20 cellular contexts compared by ENCODE assay signal in genomic region chr1:228366851-228367741, GRCh38. TPM values are rescaled to one million over a fixed set of nuclear protein-coding genes. Genes with fewer than 3 reads are reported as not detected.
DNase-seq lines count a peak whose midpoint lies in the region; ATAC-seq, FAIRE-seq and TF ChIP-seq lines count a peak whose summit lies in the region.
"Had no signal": no experiment of that assay in that cellular context is flagged by ENCODE, and none has a peak within 500 bp of the region (broad histone marks: within the 10 kb centered on the region; RNA-seq: fewer than 3 reads in every experiment).

No MANE protein-coding gene starts in this region.

- TF ChIP-seq POLR2A in H1 (IDR thresholded peaks at IDR 0.05; ENCODE audit: control extremely low read depth in 1 of 2, low read depth in 2 of 2, low read length in 2 of 2) (no peak), uterus (IDR thresholded peaks at IDR 0.05) (no peak)

- H3K27me3 Mint-ChIP-seq in activated T-cell treated with anti-CD3 and anti-CD28 coated beads, Interleukin-2, amount 50 U/mL, for 4 hours (ENCODE audit: low read depth): no peaks in the 10 kb centered on the region
- H3K27me3 Mint-ChIP-seq in stimulated activated naive B cell treated with anti-CD40 and anti-IgM and Interleukin-4, amounts not matched to agents 10 μg/mL and 1 μg/mL and 100 μg/mL, for 72 hours: peaks cover 0 to 4% of the 10 kb centered on the region in 2 donors
- H3K27me3 Mint-ChIP-seq: naive thymus-derived CD8-positive, alpha-beta T cell had no signal

- H3K9me3 ChIP-seq in H1 (ENCODE audit: insufficient read depth in 2 of 2, low read depth in 1 of 2, low read length in 1 of 2) (no peaks in the 10 kb centered on the region), lower lobe of right lung (no peaks in the 10 kb centered on the region), uterus (no peaks in the 10 kb centered on the region)

- no peaks in the 10 kb centered on the region for H3K4me1 Mint-ChIP-seq in activated T-cell treated with anti-CD3 and anti-CD28 coated beads, Interleukin-2, amount 50 U/mL, for 4 hours (ENCODE audit: low read depth)
- H3K4me1 Mint-ChIP-seq in stimulated activated naive B cell treated with anti-CD40 and anti-IgM and Interleukin-4, amounts not matched to agents 10 μg/mL and 1 μg/mL and 100 μg/mL, for 72 hours: no peaks in the 10 kb centered on the region
- H3K4me1 Mint-ChIP-seq: naive thymus-derived CD8-positive, alpha-beta T cell had no signal

- no peaks in the 10 kb centered on the region for H3K36me3 Mint-ChIP-seq in activated T-cell treated with anti-CD3 and anti-CD28 coated beads, Interleukin-2, amount 50 U/mL, for 4 hours (ENCODE audit: insufficient read depth)
- H3K36me3 Mint-ChIP-seq in stimulated activated naive B cell treated with anti-CD40 and anti-IgM and Interleukin-4, amounts not matched to agents 10 μg/mL and 1 μg/mL and 100 μg/mL, for 72 hours: no peaks in the 10 kb centered on the region
- H3K36me3 Mint-ChIP-seq: naive thymus-derived CD8-positive, alpha-beta T cell had no signal

- H3K27ac ChIP-seq in H1 (ENCODE audit: low read depth, low read length) (no peak overlapping the region), lower lobe of right lung (no peak overlapping the region), uterus (no peak overlapping the region)
- H3K27ac ChIP-seq: C4-2B, hepatocyte had no signal

- peak; percentile 1 for DNase-seq in activated T-cell treated with anti-CD3 and anti-CD28 coated beads, Interleukin-2, amount 50 U/mL, for 4 hours
- no peak for DNase-seq in activated T-cell treated with anti-CD3 and anti-CD28 coated beads, Interleukin-2, amount 50 U/mL, for 1 hour
- DNase-seq in H1 (ENCODE audit: low read depth in 1 of 2, low spot score in 2 of 2): no peak
- peak; percentile 41 for DNase-seq in lower lobe of right lung
- DNase-seq in uterus: peak; percentile 11 to 13
- DNase-seq in stimulated activated naive B cell treated with anti-CD40 and anti-IgM and Interleukin-4, amounts not matched to agents 10 μg/mL and 1 μg/mL and 100 μg/mL, for 72 hours: no peak
- no peak for DNase-seq in NCI-H748 treated with DMSO at 0.1 percent for 48 hours (lab: John Stamatoyannopoulos, UW)
- DNase-seq: activated CD4-positive, alpha-beta T cell treated with anti-CD3 and anti-CD28 coated beads for 48 hours; activated CD8-positive, alpha-beta memory T cell treated with anti-CD3 and anti-CD28 coated beads, Interleukin-2, amount 50 U/mL, for 48 hours; mesenchymal stem cell; NCI-H1694; NCI-H345; small intestine; stimulated activated CD4-positive, alpha-beta T cell treated with anti-CD3 and anti-CD28 coated beads, Interleukin-4, amount 100 ng/mL, for 1 hour had no signal

- H3K23ac ChIP-seq in H1 (ENCODE audit: insufficient read length): no peak overlapping the region

- H4K5ac ChIP-seq in H1 (ENCODE audit: insufficient read length, low read depth, low read length): no peak overlapping the region

- 0 out of 2 replicates have a peak overlapping the region, but pooled peaks have one; percentile 29 for H2BK15ac ChIP-seq in H1 (ENCODE audit: low read length)

- H2BK20ac ChIP-seq in H1 (ENCODE audit: low read length): no peak overlapping the region

- no peaks in the 10 kb centered on the region; a peak in 3 of 7 replicates for H3K27me3 ChIP-seq in H1 (replicated peaks in 1 of 4; ENCODE audit: control insufficient read depth in 3 of 4, extremely low read depth in 1 of 4, insufficient read depth in 3 of 4, low read length in 3 of 4)
- no peaks in the 10 kb centered on the region for H3K27me3 ChIP-seq in lower lobe of right lung (ENCODE audit: low read depth)
- H3K27me3 ChIP-seq in uterus: no peaks in the 10 kb centered on the region
- H3K27me3 ChIP-seq: hepatocyte had no signal

- H3K4me3 Mint-ChIP-seq in activated T-cell treated with anti-CD3 and anti-CD28 coated beads, Interleukin-2, amount 50 U/mL, for 4 hours: no peak overlapping the region
- H3K4me3 Mint-ChIP-seq in stimulated activated naive B cell treated with anti-CD40 and anti-IgM and Interleukin-4, amounts not matched to agents 10 μg/mL and 1 μg/mL and 100 μg/mL, for 72 hours: no peak overlapping the region
- H3K4me3 Mint-ChIP-seq: naive thymus-derived CD8-positive, alpha-beta T cell had no signal

- H3K23me2 ChIP-seq in H1 (ENCODE audit: low read depth, low read length): no peaks in the 10 kb centered on the region

- CTCF ChIA-PET in H1 (lab: Charles Lee; ENCODE audit: partially characterized antibody): interaction anchor here (1.2 to 1.8 kb wide), 5 partner anchors 25 to 236 kb away, joined by 3 to 7 read pairs (median 4); a partner anchor contains a TSS

- ATAC-seq in activated T-cell treated with anti-CD3 and anti-CD28 coated beads, Interleukin-2, amount 50 U/mL, for 4 hours: no peak
- ATAC-seq in lower lobe of right lung: no peak
- ATAC-seq in GM18498 (IDR thresholded peaks at IDR 0.05; ENCODE audit: unreplicated experiment): no peak
- ATAC-seq in stimulated activated naive B cell treated with anti-CD40 and anti-IgM and Interleukin-4, amounts not matched to agents 10 μg/mL and 1 μg/mL and 100 μg/mL, for 72 hours (replicated peaks): no peak
- ATAC-seq: naive thymus-derived CD8-positive, alpha-beta T cell had no signal

- no peak overlapping the region for H2BK5ac ChIP-seq in H1 (ENCODE audit: low read depth, low read length)

- H2AK5ac ChIP-seq in H1 (ENCODE audit: low read depth, low read length): no peak overlapping the region

- no peak overlapping the region for H2AFZ ChIP-seq in H1 (ENCODE audit: low read length)
- H2AFZ ChIP-seq: hepatocyte had no signal

- H2BK120ac ChIP-seq in H1 (replicated peaks; ENCODE audit: low read depth, low read length): peak overlapping the region; percentile 10

- no peaks in the 10 kb centered on the region for H3K36me3 ChIP-seq in H1 (ENCODE audit: control insufficient read depth in 2 of 4, insufficient read depth in 4 of 4, low read length in 3 of 4)
- H3K36me3 ChIP-seq in lower lobe of right lung: no peaks in the 10 kb centered on the region
- no peaks in the 10 kb centered on the region for H3K36me3 ChIP-seq in uterus

- no peak for TF ChIP-seq EP300 in H1 (IDR thresholded peaks at IDR 0.05; ENCODE audit: borderline replicate concordance in 1 of 2, low read depth in 2 of 2, low read length in 2 of 2)

- POLR2A ChIA-PET in H1 (lab: Charles Lee; ENCODE audit: partially characterized antibody): interaction anchor here (0.6 to 2.4 kb wide), 7 partner anchors 13 to 122 kb away, joined by 3 to 8 read pairs (median 3); a partner anchor contains a TSS

- H3K9me3 Mint-ChIP-seq in activated T-cell treated with anti-CD3 and anti-CD28 coated beads, Interleukin-2, amount 50 U/mL, for 4 hours: no peaks in the 10 kb centered on the region
- no peaks in the 10 kb centered on the region for H3K9me3 Mint-ChIP-seq in stimulated activated naive B cell treated with anti-CD40 and anti-IgM and Interleukin-4, amounts not matched to agents 10 μg/mL and 1 μg/mL and 100 μg/mL, for 72 hours
- H3K9me3 Mint-ChIP-seq: naive thymus-derived CD8-positive, alpha-beta T cell had no signal

- H3K4ac ChIP-seq in H1 (replicated peaks; ENCODE audit: insufficient read length, low read depth, low read length): no peak overlapping the region

- H4K8ac ChIP-seq in H1 (ENCODE audit: extremely low read depth, insufficient read depth, low read length): peak overlapping the region; percentile 71

- H3K4me2 ChIP-seq in H1 (ENCODE audit: insufficient read depth in 1 of 2, low read depth in 2 of 2, low read length in 2 of 2): 0 out of 4 replicates have a peak overlapping the region, but pooled peaks of 1 of the 2 experiments have one; percentile 28

- TF ChIP-seq CTCF in H1 (IDR thresholded peaks at IDR 0.05; ENCODE audit: control extremely low read depth in 1 of 3, insufficient read depth in 1 of 3, low read depth in 1 of 3, low read length in 3 of 3) (no peak), lower lobe of right lung (IDR thresholded peaks at IDR 0.05) (no peak), uterus (IDR thresholded peaks at IDR 0.05) (no peak)

- TF ChIP-seq RAD21 in H1 (IDR thresholded peaks at IDR 0.05 in 1 of 2, conservative IDR thresholded peaks at IDR 0.05 in 1 of 2; ENCODE audit: low read depth in 2 of 2, low read length in 2 of 2): no peak

- H3K79me2 ChIP-seq in H1 (ENCODE audit: control insufficient read depth in 1 of 2, insufficient read depth in 2 of 2, low read length in 2 of 2): no peaks in the 10 kb centered on the region
- H3K79me2 ChIP-seq: hepatocyte had no signal

- H2BK12ac ChIP-seq in H1 (ENCODE audit: low read depth, low read length): 0 out of 2 replicates have a peak overlapping the region, but pooled peaks have one; percentile 27

- FAIRE-seq in H1 (lab: Jason Lieb, UNC): no peak
- FAIRE-seq: islet of Langerhans, small intestine, TTC549 had no signal

- H3K56ac ChIP-seq in H1 (replicated peaks; ENCODE audit: insufficient read length, low read depth, low read length): no peak overlapping the region

- H3K4me3 ChIP-seq in H1 (ENCODE audit: extremely low read depth in 1 of 4, insufficient read depth in 2 of 4, low read depth in 3 of 4, low read length in 4 of 4) (no peak overlapping the region), lower lobe of right lung (no peak overlapping the region), uterus (no peak overlapping the region)
- H3K4me3 ChIP-seq: hepatocyte had no signal

- H3K4me1 ChIP-seq in H1 (replicated peaks in 1 of 4; ENCODE audit: control insufficient read depth in 3 of 4, insufficient read depth in 4 of 4, low read length in 3 of 4) (peaks cover 0 to 16% (median 5%) of the 10 kb centered on the region in 4 experiments; a peak in 4 of 7 replicates), lower lobe of right lung (no peaks in the 10 kb centered on the region), uterus (no peaks in the 10 kb centered on the region)

- intact Hi-C loops in lower lobe of right lung (cut with DNase I) (no loop called here), uterus (cut with DNase I; ENCODE audit: low total_unique reads) (no loop called here)

- no peak overlapping the region for H3K27ac Mint-ChIP-seq in stimulated activated naive B cell treated with anti-CD40 and anti-IgM and Interleukin-4, amounts not matched to agents 10 μg/mL and 1 μg/mL and 100 μg/mL, for 72 hours
- H3K27ac Mint-ChIP-seq: naive thymus-derived CD8-positive, alpha-beta T cell had no signal

- H3K14ac ChIP-seq in H1 (ENCODE audit: insufficient read length): no peak overlapping the region

- peaks cover 0 to 2% of the 10 kb centered on the region in 2 experiments for H4K20me1 ChIP-seq in H1 (replicated peaks in 1 of 2; ENCODE audit: control insufficient read depth in 1 of 2, insufficient read depth in 2 of 2, low read length in 2 of 2)

- no peak overlapping the region for H3K9ac ChIP-seq in H1 (replicated peaks in 1 of 4; ENCODE audit: extremely low read depth in 1 of 4, low read depth in 3 of 4, low read length in 3 of 4)

- WGBS in H1 (ENCODE audit: extremely low coverage in 1 of 2, insufficient coverage in 1 of 2, insufficient read length in 1 of 2, insufficient replicate concordance in 2 of 2, low coverage in 1 of 2, low lambda C conversion rate in 2 of 2, missing lambda C conversion rate in 1 of 2), 2 experiments: 88% methylated on average over 21 of the region's 24 CpGs; no CpG with 5 or more reads in 1 of the 2 experiments

- no peaks in the 10 kb centered on the region for H3K79me1 ChIP-seq in H1 (ENCODE audit: low read depth, low read length)

- no peak overlapping the region; the same call in 1 of the 2 replicates for H3K18ac ChIP-seq in H1 (ENCODE audit: extremely low read depth, low read length)

- H4K91ac ChIP-seq in H1 (replicated peaks; ENCODE audit: insufficient read length, low read length): peak overlapping the region; percentile 30

RNA-seq across cellular contexts. Expression of gene TRIM11, which starts 39.5 kb away (rescaled TPM):
- 10 to 100 TPM; 43.8 to 47.5 (median 46.6) TPM for total RNA-seq in activated T-cell treated with anti-CD3 and anti-CD28 coated beads, Interleukin-2, amount 50 U/mL, for 4 hours
- 31.3 and 32.1 TPM in 2 replicates for total RNA-seq in H1 (2021; fragmentation: NEBNext Ultra II Directional; extraction: Animal tissue kit (Norgen Biotek cat#: 25700))
- polyA plus RNA-seq in H1 (2011; rRNA removed): 11.1 and 19.6 TPM in 2 replicates
- 15.2 TPM for polyA plus RNA-seq in H1 (2011; cell fraction: cytosol; rRNA removed)
- 41.2 TPM for polyA plus RNA-seq in H1 (2011; cell fraction: nucleus; rRNA removed)
- polyA plus RNA-seq in H1 (2012, experiment 1 of 2): 20.6 to 26.0 TPM (median 22.5 TPM) in 4 replicates
- polyA plus RNA-seq in H1 (2012, experiment 2 of 2): 18.9 TPM
- 15.4 TPM for polyA plus RNA-seq in H1 (2013, experiment 1 of 2)
- polyA plus RNA-seq in H1 (2013, experiment 2 of 2): 15.5 TPM
- 18.6 and 18.8 TPM in 2 replicates for polyA minus RNA-seq in H1 (2011; rRNA and poly(A)+ RNA removed)
- polyA minus RNA-seq in H1 (2011; cell fraction: cytosol; rRNA and poly(A)+ RNA removed): 17.7 TPM
- polyA minus RNA-seq in H1 (2011; cell fraction: nucleus; rRNA and poly(A)+ RNA removed): 32.8 TPM
- total RNA-seq in lower lobe of right lung (26.2 TPM), uterus (10 to 100 TPM in 2 of 4 donors, 1 to 10 TPM in 2; 3.3 to 20.9 (median 11.7) TPM)

RNA-seq across cellular contexts. Expression of gene TRIM17, which starts 49.6 kb away (rescaled TPM):
- total RNA-seq in activated T-cell treated with anti-CD3 and anti-CD28 coated beads, Interleukin-2, amount 50 U/mL, for 4 hours: 1 to 10 TPM in 1 of 3 donors, under 1 TPM in 2; 0.57 to 1.1 (median 0.66) TPM
- 2.2 and 2.3 TPM in 2 replicates for total RNA-seq in H1 (2021; fragmentation: NEBNext Ultra II Directional; extraction: Animal tissue kit (Norgen Biotek cat#: 25700))
- polyA plus RNA-seq in H1 (2011; rRNA removed): 1.0 and 1.1 TPM in 2 replicates
- 1.0 TPM for polyA plus RNA-seq in H1 (2011; cell fraction: cytosol; rRNA removed)
- polyA plus RNA-seq in H1 (2011; cell fraction: nucleus; rRNA removed): 5.9 TPM
- 1.3 to 2.3 TPM (median 1.9 TPM) in 4 replicates for polyA plus RNA-seq in H1 (2012, experiment 1 of 2)
- 0.63 TPM for polyA plus RNA-seq in H1 (2012, experiment 2 of 2)
- 0.97 TPM for polyA plus RNA-seq in H1 (2013, experiment 1 of 2)
- 0.75 TPM for polyA plus RNA-seq in H1 (2013, experiment 2 of 2)
- 1.00 and 1.5 TPM in 2 replicates for polyA minus RNA-seq in H1 (2011; rRNA and poly(A)+ RNA removed)
- polyA minus RNA-seq in H1 (2011; cell fraction: cytosol; rRNA and poly(A)+ RNA removed): not detected
- 3.3 TPM for polyA minus RNA-seq in H1 (2011; cell fraction: nucleus; rRNA and poly(A)+ RNA removed)
- 2.6 TPM for total RNA-seq in lower lobe of right lung
- 1 to 10 TPM in 2 of 4 donors, not detected in 2; 3.2 to 5.9 TPM for total RNA-seq in uterus

Comparison
In these comparisons a context has a peak if more than half of its experiments do, and no peak if none do; other contexts are left out.
1. DNase-seq: peak in activated T-cell treated with anti-CD3 and anti-CD28 coated beads, Interleukin-2, amount 50 U/mL, for 4 hours (single experiment), lower lobe of right lung (single experiment) and uterus (2 of 2); none in activated T-cell treated with anti-CD3 and anti-CD28 coated beads, Interleukin-2, amount 50 U/mL, for 1 hour (single experiment), H1 (0 of 2), stimulated activated naive B cell treated with anti-CD40 and anti-IgM and Interleukin-4, amounts not matched to agents 10 μg/mL and 1 μg/mL and 100 μg/mL, for 72 hours (single experiment) and NCI-H748 treated with DMSO at 0.1 percent for 48 hours (single experiment).